1 cellular context compared by ENCODE assay signal in genomic region chr20:17620371-17621228, GRCh38.
TF ChIP-seq lines count a peak whose summit lies in the region.

No MANE protein-coding gene starts in this region.

TF ChIP-seq in SK-N-SH, 30 proteins besides CTCF, POLR2A, EP300 and RAD21 (continued from another document):
- no peak for TF ChIP-seq REST (IDR thresholded peaks at IDR 0.05; ENCODE audit: low read depth, low read length)
- TF ChIP-seq TCF12 (IDR thresholded peaks at IDR 0.05) = no peak
